32 cellular contexts compared by ENCODE assay signal in the genomic region with DNA sequence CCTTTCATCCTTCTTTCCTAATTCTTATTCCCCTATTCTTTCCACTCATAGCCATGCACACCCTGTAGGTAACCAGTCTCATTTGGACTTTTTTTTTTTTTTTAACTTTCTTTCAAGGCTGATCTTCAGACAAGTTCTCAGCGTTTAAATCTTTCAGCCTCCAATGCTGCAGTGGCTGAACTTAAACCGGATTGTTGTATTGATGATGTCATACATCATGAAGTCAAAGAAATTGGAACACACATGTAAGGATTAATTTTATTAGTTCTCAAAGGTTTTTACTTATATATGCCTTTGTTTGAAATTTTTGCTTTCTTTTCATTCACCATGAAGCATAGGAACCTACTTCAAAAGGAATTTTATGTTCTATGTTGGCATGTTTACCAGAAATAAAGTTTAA.
"Had no signal": no experiment of that assay in that cellular context is flagged by ENCODE, and none has a peak within 500 bp of the region (broad histone marks: within the 10 kb centered on the region; RNA-seq: fewer than 3 reads in every experiment).

No MANE protein-coding gene starts in this region.

- H3K27ac ChIP-seq: brain microvascular endothelial cell, esophagus muscularis mucosa, foreskin keratinocyte, gastrocnemius medialis, heart left ventricle had no signal

- H3K27ac Mint-ChIP-seq: activated CD4-positive, alpha-beta memory T cell treated with anti-CD3 and anti-CD28 coated beads for 36 hours; activated CD4-positive, alpha-beta T cell treated with anti-CD3 and anti-CD28 coated beads for 36 hours; activated CD4-positive, alpha-beta T cell treated with anti-CD3 and anti-CD28 coated beads, Interleukin-2, amount 10 ng/mL, durations not matched to agents 24 days and 14 days; activated CD8-positive, alpha-beta memory T cell treated with anti-CD3 and anti-CD28 coated beads, Interleukin-2, amount 10 ng/mL, durations not matched to agents 7 days and 5 days; activated CD8-positive, alpha-beta T cell treated with anti-CD3 and anti-CD28 coated beads, Interleukin-2, amount 10 ng/mL, durations not matched to agents 7 days and 5 days; activated naive CD8-positive, alpha-beta T cell; activated T-helper 17 cell treated with anti-CD3 and anti-CD28 coated beads, Interleukin-2, amount 50 U/mL, for 72 hours had no signal

- H3K4me3 ChIP-seq: esophagus muscularis mucosa, gastrocnemius medialis, heart left ventricle had no signal

- H3K4me3 Mint-ChIP-seq: activated CD4-positive, alpha-beta memory T cell treated with anti-CD3 and anti-CD28 coated beads for 36 hours; activated CD4-positive, alpha-beta T cell treated with anti-CD3 and anti-CD28 coated beads for 36 hours; activated CD4-positive, alpha-beta T cell treated with anti-CD3 and anti-CD28 coated beads, Interleukin-2, amount 10 ng/mL, durations not matched to agents 24 days and 14 days; activated CD8-positive, alpha-beta memory T cell treated with anti-CD3 and anti-CD28 coated beads, Interleukin-2, amount 10 ng/mL, durations not matched to agents 7 days and 5 days; activated CD8-positive, alpha-beta T cell treated with anti-CD3 and anti-CD28 coated beads, Interleukin-2, amount 10 ng/mL, durations not matched to agents 7 days and 5 days; activated naive CD8-positive, alpha-beta T cell; activated T-helper 17 cell treated with anti-CD3 and anti-CD28 coated beads, Interleukin-2, amount 50 U/mL, for 72 hours; effector memory CD8-positive, alpha-beta T cell had no signal

- H3K27me3 ChIP-seq: brain microvascular endothelial cell, esophagus muscularis mucosa, foreskin keratinocyte, gastrocnemius medialis, heart left ventricle had no signal

- DNase-seq: activated CD4-positive, alpha-beta memory T cell treated with anti-CD3 and anti-CD28 coated beads for 36 hours; activated CD4-positive, alpha-beta T cell treated with anti-CD3 and anti-CD28 coated beads for 36 hours; activated CD4-positive, alpha-beta T cell treated with anti-CD3 and anti-CD28 coated beads, Interleukin-2, amount 10 ng/mL, durations not matched to agents 24 days and 14 days; activated CD4-positive, CD25-positive, alpha-beta regulatory T cell; activated CD4-positive, CD25-positive, alpha-beta regulatory T cell treated with anti-CD3 and anti-CD28 coated beads, Interleukin-2, amount 50 U/mL, for 72 hours; activated CD8-positive, alpha-beta memory T cell treated with anti-CD3 and anti-CD28 coated beads, Interleukin-2, amount 10 ng/mL, durations not matched to agents 7 days and 5 days; activated CD8-positive, alpha-beta memory T cell treated with anti-CD3 and anti-CD28 coated beads, Interleukin-2, amount 50 U/mL, for 4 hours; activated CD8-positive, alpha-beta T cell treated with anti-CD3 and anti-CD28 coated beads, Interleukin-2, amount 10 ng/mL, durations not matched to agents 7 days and 5 days; activated effector memory CD4-positive, alpha-beta T cell treated with Interleukin-2 at 50 U/mL for 16 hours; activated gamma-delta T cell treated with Interleukin-2 at 50 U/mL for 16 hours; activated naive CD4-positive, alpha-beta T cell treated with anti-CD3 and anti-CD28 coated beads, Interleukin-2, amount 50 U/mL, for 16 hours; activated naive CD4-positive, alpha-beta T cell treated with Interleukin-2 at 50 U/mL for 16 hours; activated T-cell treated with anti-CD3 and anti-CD28 coated beads, Interleukin-2, amount 50 U/mL, for 1 hour; amniotic stem cell; anterior cingulate cortex; brain microvascular endothelial cell; caudate nucleus; cortex of kidney; dermis blood vessel endothelial cell; effector CD4-positive, alpha-beta T cell; effector memory CD8-positive, alpha-beta T cell; erythroblast; foreskin keratinocyte; gastrocnemius medialis; glutamatergic neuron; heart left ventricle; T-helper 2 cell had no signal

- ATAC-seq: activated CD4-positive, alpha-beta T cell treated with anti-CD3 and anti-CD28 coated beads for 36 hours; activated CD8-positive, alpha-beta memory T cell treated with anti-CD3 and anti-CD28 coated beads, Interleukin-2, amount 10 ng/mL, durations not matched to agents 7 days and 5 days; activated CD8-positive, alpha-beta T cell treated with anti-CD3 and anti-CD28 coated beads, Interleukin-2, amount 10 ng/mL, durations not matched to agents 7 days and 5 days; activated T-helper 17 cell treated with anti-CD3 and anti-CD28 coated beads, Interleukin-2, amount 50 U/mL, for 72 hours; effector memory CD8-positive, alpha-beta T cell; foreskin keratinocyte; gastrocnemius medialis; heart left ventricle had no signal

- H3K27me3 Mint-ChIP-seq: activated CD4-positive, alpha-beta memory T cell treated with anti-CD3 and anti-CD28 coated beads for 36 hours; activated CD4-positive, alpha-beta T cell treated with anti-CD3 and anti-CD28 coated beads for 36 hours; activated CD4-positive, alpha-beta T cell treated with anti-CD3 and anti-CD28 coated beads, Interleukin-2, amount 10 ng/mL, durations not matched to agents 24 days and 14 days; activated CD8-positive, alpha-beta memory T cell treated with anti-CD3 and anti-CD28 coated beads, Interleukin-2, amount 10 ng/mL, durations not matched to agents 7 days and 5 days; activated naive CD8-positive, alpha-beta T cell; activated T-helper 17 cell treated with anti-CD3 and anti-CD28 coated beads, Interleukin-2, amount 50 U/mL, for 72 hours; effector memory CD8-positive, alpha-beta T cell had no signal

- H3K9me3 ChIP-seq: esophagus muscularis mucosa, gastrocnemius medialis, heart left ventricle had no signal

- FAIRE-seq: astrocyte, colon had no signal

- H3K4me1 ChIP-seq: esophagus muscularis mucosa, foreskin keratinocyte, gastrocnemius medialis, heart left ventricle had no signal

- H3K9me3 Mint-ChIP-seq: activated CD4-positive, alpha-beta memory T cell treated with anti-CD3 and anti-CD28 coated beads for 36 hours; activated CD4-positive, alpha-beta T cell treated with anti-CD3 and anti-CD28 coated beads, Interleukin-2, amount 10 ng/mL, durations not matched to agents 24 days and 14 days; activated T-helper 17 cell treated with anti-CD3 and anti-CD28 coated beads, Interleukin-2, amount 50 U/mL, for 72 hours; effector memory CD8-positive, alpha-beta T cell had no signal

- H3K4me1 Mint-ChIP-seq: activated CD4-positive, alpha-beta T cell treated with anti-CD3 and anti-CD28 coated beads for 36 hours; activated CD4-positive, alpha-beta T cell treated with anti-CD3 and anti-CD28 coated beads, Interleukin-2, amount 10 ng/mL, durations not matched to agents 24 days and 14 days; activated CD8-positive, alpha-beta memory T cell treated with anti-CD3 and anti-CD28 coated beads, Interleukin-2, amount 10 ng/mL, durations not matched to agents 7 days and 5 days; activated T-helper 17 cell treated with anti-CD3 and anti-CD28 coated beads, Interleukin-2, amount 50 U/mL, for 72 hours had no signal
